Comparison of ENCODE assay signal across 10 cellular contexts in the genomic region with DNA sequence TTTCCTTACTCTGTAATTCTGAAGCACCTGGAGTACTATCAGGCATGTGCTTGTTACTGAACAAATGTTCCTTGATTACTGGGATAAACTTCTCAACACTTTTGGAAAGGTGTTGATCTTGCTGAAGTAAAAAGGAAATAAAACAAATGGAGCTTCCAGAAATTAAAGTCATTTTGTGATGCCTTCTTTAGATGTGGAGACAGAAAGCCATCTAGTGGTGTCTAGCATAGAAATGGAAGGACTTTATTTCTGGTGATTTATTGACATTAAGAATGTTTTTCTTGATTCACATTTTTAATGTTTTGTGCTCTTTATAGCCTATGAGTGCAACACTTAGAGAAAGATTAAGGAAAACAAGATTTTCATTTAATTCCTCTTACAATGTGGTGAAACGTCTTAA. TPM values are rescaled to one million over a fixed set of nuclear protein-coding genes. Genes with fewer than 3 reads are reported as not detected.
DNase-seq lines count a peak whose midpoint lies in the region; ATAC-seq, FAIRE-seq and TF ChIP-seq lines count a peak whose summit lies in the region.
"Had no signal": no experiment of that assay in that cellular context is flagged by ENCODE, and none has a peak within 500 bp of the region (broad histone marks: within the 10 kb centered on the region; RNA-seq: fewer than 3 reads in every experiment).

No MANE protein-coding gene starts in this region.

- DNase-seq in DMS153 treated with DMSO at 0.1 percent for 48 hours (lab: John Stamatoyannopoulos, UW; ENCODE audit: unreplicated experiment) = peak; percentile 17
- no peak for DNase-seq in DMS153 (lab: John Stamatoyannopoulos, UW)
- DNase-seq in Karpas-422 = peak; percentile 54
- peak; percentile 50 for DNase-seq in bronchial epithelial cell (ENCODE audit: low read depth)
- no peak for DNase-seq in nephron progenitor cell
- no peak for DNase-seq in effector CD4-positive, alpha-beta T cell
- DNase-seq in activated CD4-positive, CD25-positive, alpha-beta regulatory T cell (lab: John Stamatoyannopoulos, UW) = no peak

- H3K9me3 ChIP-seq in Karpas-422 (ENCODE audit: low read length) = no peaks in the 10 kb centered on the region
- H3K9me3 ChIP-seq: SJSA1 had no signal

- H3K36me3 ChIP-seq in Karpas-422 (ENCODE audit: insufficient read depth, low read length) (no peaks in the 10 kb centered on the region), bronchial epithelial cell (ENCODE audit: control insufficient read depth, insufficient read depth, low read length) (no peaks in the 10 kb centered on the region)
- H3K36me3 ChIP-seq: SJSA1 had no signal

- H3K27ac ChIP-seq in Karpas-422 (ENCODE audit: low read length) = no peak overlapping the region
- H3K27ac ChIP-seq: SJSA1 had no signal

- peak overlapping the region; percentile 76; the same call in 1 of the 2 replicates for H3K9ac ChIP-seq in Karpas-422 (ENCODE audit: low read length)

- H3K36me3 Mint-ChIP-seq in nephron progenitor cell (ENCODE audit: low read depth) = peaks cover 20% of the 10 kb centered on the region

- peak overlapping the region; percentile 89 for H3K4me2 ChIP-seq in Karpas-422 (ENCODE audit: low read depth, low read length, poor library complexity, severe bottlenecking)

- 0 out of 2 replicates have a peak overlapping the region, but pooled peaks have one; percentile 40 for H2AFZ ChIP-seq in Karpas-422 (ENCODE audit: low read length)

- H3K9me3 Mint-ChIP-seq in nephron progenitor cell = no peaks in the 10 kb centered on the region

- H3K4me1 ChIP-seq in Karpas-422 (ENCODE audit: low read length) = peaks cover 23% of the 10 kb centered on the region

- H3K27ac Mint-ChIP-seq in nephron progenitor cell = no peak overlapping the region

- H3K4me3 Mint-ChIP-seq in nephron progenitor cell = peak overlapping the region; percentile 86

- H3K4me3 ChIP-seq in Karpas-422 (ENCODE audit: low read length) (peak overlapping the region; percentile 73; the same call in 1 of the 2 replicates), bronchial epithelial cell (ENCODE audit: low read depth, low read length) (no peak overlapping the region)
- H3K4me3 ChIP-seq: SJSA1 had no signal

- peaks cover 7% of the 10 kb centered on the region for H3K27me3 Mint-ChIP-seq in nephron progenitor cell (ENCODE audit: low read depth, poor library complexity)

- no peaks in the 10 kb centered on the region for H3K9me2 ChIP-seq in Karpas-422 (replicated peaks; ENCODE audit: insufficient read depth, low read length)

- H3K27me3 ChIP-seq in Karpas-422 (ENCODE audit: low read length) (no peaks in the 10 kb centered on the region), bronchial epithelial cell (ENCODE audit: control insufficient read depth, insufficient read depth, low read length) (no peaks in the 10 kb centered on the region)
- H3K27me3 ChIP-seq: SJSA1 had no signal

- peak; percentile 20 for TF ChIP-seq CTCF in bronchial epithelial cell (IDR thresholded peaks at IDR 0.05; ENCODE audit: insufficient read depth, low read length, severe bottlenecking)
- no peak for TF ChIP-seq CTCF in nephron progenitor cell (IDR thresholded peaks at IDR 0.05)

- FAIRE-seq in bronchial epithelial cell (lab: Jason Lieb, UNC) = no peak

- no peaks in the 10 kb centered on the region; the same call in 1 of the 2 replicates for H3K79me2 ChIP-seq in Karpas-422 (ENCODE audit: low read length)

- H4K20me1 ChIP-seq in Karpas-422 (ENCODE audit: insufficient read depth, low read depth, low read length) = no peaks in the 10 kb centered on the region

- H3K4me1 Mint-ChIP-seq in nephron progenitor cell = peaks cover 42% of the 10 kb centered on the region

- ATAC-seq in HG03196 (IDR thresholded peaks at IDR 0.05; ENCODE audit: unreplicated experiment) = no peak

RNA-seq across cellular contexts. Expression of a gene that starts 1.4 kb away (rescaled TPM):
- total RNA-seq in Karpas-422 (2014; rRNA removed; shearing (Covaris generic); ENCODE audit: low replicate concordance) = 2.0 and 4.3 TPM in 2 replicates
- total RNA-seq in bronchial epithelial cell = 3.2 and 4.1 TPM in 2 replicates

RNA-seq across cellular contexts. Expression of a gene that starts 37.7 kb away (rescaled TPM):
- total RNA-seq in Karpas-422 (2014; rRNA removed; shearing (Covaris generic); ENCODE audit: low replicate concordance) = not detected in 2 replicates
- 594 and 626 TPM in 2 replicates for total RNA-seq in bronchial epithelial cell
- total RNA-seq: mononuclear cell had no signal

Comparison
In these comparisons a context has a peak if more than half of its experiments do, and no peak if none do; other contexts are left out.
1. DNase-seq: peak in DMS153 treated with DMSO at 0.1 percent for 48 hours (single experiment), Karpas-422 (single experiment) and bronchial epithelial cell (single experiment); none in DMS153 (single experiment), nephron progenitor cell (single experiment), effector CD4-positive, alpha-beta T cell (single experiment) and activated CD4-positive, CD25-positive, alpha-beta regulatory T cell (0 of 4).
2. RNA of a gene that starts 37.7 kb away (total RNA-seq): 594 to 626 TPM in bronchial epithelial cell; not detected in Karpas-422; every median in the first group is over 100 times any median in the second.